In the genomic region with DNA sequence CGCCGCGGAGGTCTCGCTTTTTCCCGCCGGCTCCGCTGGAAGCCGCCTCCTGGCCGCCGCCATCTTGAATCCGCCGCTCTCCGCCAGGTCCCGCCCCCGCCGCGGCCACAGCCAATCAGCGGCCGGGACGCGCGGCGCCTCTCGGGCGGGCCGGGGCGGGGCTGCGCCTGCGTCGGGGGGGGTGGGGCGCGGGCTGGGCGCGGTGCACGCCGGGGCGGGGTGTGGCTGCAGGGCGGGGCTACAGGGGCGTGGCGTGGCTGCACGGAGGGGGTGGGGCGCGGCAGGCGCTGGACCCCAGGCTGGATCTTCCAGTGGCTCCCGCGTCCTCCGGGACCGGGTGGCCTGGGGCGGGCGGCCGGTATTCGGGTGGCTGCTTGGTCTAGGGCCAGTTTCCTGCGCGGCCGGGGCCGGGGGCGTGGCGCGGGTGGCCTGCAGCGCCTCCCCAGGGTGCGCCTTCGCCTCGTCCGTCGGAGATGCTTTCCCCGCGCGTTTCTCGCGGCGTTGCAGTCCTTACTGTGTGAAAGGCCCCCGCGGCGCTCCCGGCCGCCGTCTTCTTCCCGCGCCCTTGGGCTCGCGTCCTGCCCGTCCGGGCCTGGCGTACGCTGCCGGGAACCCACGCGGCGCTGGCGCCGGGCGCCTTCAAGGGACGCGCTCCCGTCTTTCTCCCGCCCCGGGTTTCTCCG, we compare ENCODE assay signal across 8 cellular contexts. TPM values are rescaled to one million over a fixed set of nuclear protein-coding genes. Genes with fewer than 3 reads are reported as not detected.
DNase-seq lines count a peak whose midpoint lies in the region; ATAC-seq, FAIRE-seq and TF ChIP-seq lines count a peak whose summit lies in the region.

No MANE protein-coding gene starts in this region.

- peak overlapping the region; percentile 82 for H3K4me2 ChIP-seq in DND-41 (ENCODE audit: insufficient read depth, low read length)

- H3K27me3 Mint-ChIP-seq in activated T-helper 17 cell treated with anti-CD3 and anti-CD28 coated beads, Interleukin-2, amount 50 U/mL, for 72 hours: no peaks in the 10 kb centered on the region
- H3K27me3 Mint-ChIP-seq in nephron (ENCODE audit: low read depth): no peaks in the 10 kb centered on the region

- H3K4me3 ChIP-seq in DND-41 (ENCODE audit: low read depth in 1 of 2, low read length in 2 of 2): peak overlapping the region; percentile 66 to 71
- H3K4me3 ChIP-seq in fibroblast of pulmonary artery (replicated peaks; ENCODE audit: low read depth, low read length): peak overlapping the region; percentile 93

- no peaks in the 10 kb centered on the region for H3K27me3 ChIP-seq in DND-41 (ENCODE audit: insufficient read depth, low read length, poor library complexity)

- no peaks in the 10 kb centered on the region for H3K9me3 ChIP-seq in DND-41 (ENCODE audit: insufficient read depth, low read length, severe bottlenecking)

- H4K20me1 ChIP-seq in DND-41 (ENCODE audit: insufficient read depth, low read length): peaks cover 62% of the 10 kb centered on the region

- peaks cover 25% of the 10 kb centered on the region for H3K4me1 Mint-ChIP-seq in activated T-helper 17 cell treated with anti-CD3 and anti-CD28 coated beads, Interleukin-2, amount 50 U/mL, for 72 hours
- H3K4me1 Mint-ChIP-seq in nephron: peaks cover 33% of the 10 kb centered on the region

- peak overlapping the region; percentile 92 for H3K4me3 Mint-ChIP-seq in activated T-helper 17 cell treated with anti-CD3 and anti-CD28 coated beads, Interleukin-2, amount 50 U/mL, for 72 hours
- peak overlapping the region; percentile 93 to 97 (median 97) for H3K4me3 Mint-ChIP-seq in nephron

- no peaks in the 10 kb centered on the region for H3K9me3 Mint-ChIP-seq in activated T-helper 17 cell treated with anti-CD3 and anti-CD28 coated beads, Interleukin-2, amount 50 U/mL, for 72 hours
- no peaks in the 10 kb centered on the region for H3K9me3 Mint-ChIP-seq in nephron

- TF ChIP-seq CTCF in DND-41 (IDR thresholded peaks at IDR 0.05; ENCODE audit: borderline replicate concordance, extremely low read depth, low read length, poor library complexity, severe bottlenecking) (peak; percentile 38), fibroblast of pulmonary artery (IDR thresholded peaks at IDR 0.05; ENCODE audit: low read length, missing control alignments) (no peak), nephron (IDR thresholded peaks at IDR 0.05; ENCODE audit: unreplicated experiment in 3 of 3) (no peak)

- DNase-seq in DND-41: peak; percentile 87
- peak; percentile 76 for DNase-seq in KBM-7
- DNase-seq in RCC 7860 (ENCODE audit: low spot score): peak; percentile 72
- peak; percentile 81 for DNase-seq in fibroblast of pulmonary artery (ENCODE audit: low read depth)
- peak; percentile 88 for DNase-seq in stimulated activated naive CD4-positive, alpha-beta T cell treated with Interleukin-2 at 50 U/mL for 16 hours (lab: John Stamatoyannopoulos, UW)

- H3K27ac ChIP-seq in DND-41 (ENCODE audit: low read length): peak overlapping the region; percentile 98

- peaks cover 63% of the 10 kb centered on the region for H3K36me3 ChIP-seq in DND-41 (ENCODE audit: insufficient read depth, low read length)

- FAIRE-seq in RCC 7860 (lab: Jason Lieb, UNC): no peak

- in situ Hi-C loops in KBM-7 (cut with MboI; ENCODE audit: low pct_unique_long_range_greater_than_20kb, low sequenced_read_pairs): no loop called here

- ATAC-seq in DND-41 (ENCODE audit: insufficient read depth, low read depth): peak; percentile 58
- peak; percentile 56 for ATAC-seq in GM21723 (IDR thresholded peaks at IDR 0.05; ENCODE audit: unreplicated experiment)
- ATAC-seq in activated T-helper 17 cell treated with anti-CD3 and anti-CD28 coated beads, Interleukin-2, amount 50 U/mL, for 72 hours (replicated peaks): peak; percentile 81

- peak overlapping the region; percentile 91 for H3K27ac Mint-ChIP-seq in activated T-helper 17 cell treated with anti-CD3 and anti-CD28 coated beads, Interleukin-2, amount 50 U/mL, for 72 hours
- peak overlapping the region in 2 of 3 experiments; percentile 83 to 98 for H3K27ac Mint-ChIP-seq in nephron

- H2AFZ ChIP-seq in DND-41 (ENCODE audit: low read depth, low read length): peak overlapping the region; percentile 85

- peaks cover 56% of the 10 kb centered on the region for H3K36me3 Mint-ChIP-seq in activated T-helper 17 cell treated with anti-CD3 and anti-CD28 coated beads, Interleukin-2, amount 50 U/mL, for 72 hours (ENCODE audit: low read depth)
- peaks cover 27% of the 10 kb centered on the region for H3K36me3 Mint-ChIP-seq in nephron (ENCODE audit: low read depth)

- peaks cover 49% of the 10 kb centered on the region for H3K4me1 ChIP-seq in DND-41 (ENCODE audit: insufficient read depth, low read length)

- peak overlapping the region; percentile 100 for H3K9ac ChIP-seq in DND-41 (ENCODE audit: low read depth, low read length)

- peaks cover 90% of the 10 kb centered on the region for H3K79me2 ChIP-seq in DND-41 (ENCODE audit: insufficient read depth, low read length)

RNA-seq across cellular contexts. Expression of a gene that starts 0.6 kb away (rescaled TPM):
- 10 to 100 TPM; 44.8 to 70.9 TPM for total RNA-seq in activated T-helper 17 cell treated with anti-CD3 and anti-CD28 coated beads, Interleukin-2, amount 50 U/mL, for 72 hours

RNA-seq across cellular contexts. Expression of a gene that starts 0.9 kb away (rescaled TPM):
- total RNA-seq in activated T-helper 17 cell treated with anti-CD3 and anti-CD28 coated beads, Interleukin-2, amount 50 U/mL, for 72 hours: 10 to 100 TPM; 21.4 to 24.3 TPM

RNA-seq across cellular contexts. Expression of a gene that starts 38.4 kb away (rescaled TPM):
- 10 to 100 TPM in 1 of 2 donors, 1 to 10 TPM in 1; 7.0 to 14.8 TPM for total RNA-seq in activated T-helper 17 cell treated with anti-CD3 and anti-CD28 coated beads, Interleukin-2, amount 50 U/mL, for 72 hours

RNA-seq across cellular contexts. Expression of a gene that starts 39.1 kb away (rescaled TPM):
- 100 to 1,000 TPM; 105 to 118 TPM for total RNA-seq in activated T-helper 17 cell treated with anti-CD3 and anti-CD28 coated beads, Interleukin-2, amount 50 U/mL, for 72 hours

Comparison
In these comparisons a context has a peak if more than half of its experiments do, and no peak if none do; other contexts are left out.
1. Peak in every context shown above with its lines: DNase-seq, ATAC-seq, H3K4me3 ChIP-seq and H3K27ac ChIP-seq.